ENCODE assay signal across 29 cellular contexts in the genomic region with DNA sequence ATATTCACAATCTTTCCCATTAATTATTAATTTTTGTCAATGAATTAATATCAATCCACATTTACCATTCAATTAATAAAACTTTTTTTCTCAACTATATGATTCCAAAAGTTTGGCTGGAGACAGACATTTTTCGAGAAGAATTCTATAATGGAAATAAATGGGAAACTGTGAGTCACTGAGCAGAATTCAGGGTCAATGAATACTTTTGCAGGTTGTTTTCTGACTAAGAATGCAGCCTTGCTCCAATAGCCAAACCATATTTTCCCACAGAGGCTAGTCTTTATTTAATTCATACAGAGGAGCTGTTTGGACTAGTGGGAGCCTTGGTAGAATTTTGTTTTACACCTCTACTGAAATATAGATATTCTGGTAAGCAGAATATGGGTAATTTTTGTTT.
"Had no signal": no experiment of that assay in that cellular context is flagged by ENCODE, and none has a peak within 500 bp of the region (broad histone marks: within the 10 kb centered on the region; RNA-seq: fewer than 3 reads in every experiment).

No MANE protein-coding gene starts in this region.

- H3K27me3 Mint-ChIP-seq: dendritic cell treated with granulocyte-macrophage colony-stimulating factor and Interleukin-4, amounts not matched to agents 40 ng/mL and 50 ng/mL, for 4 days; effector memory CD8-positive, alpha-beta T cell; progenitor cell of endocrine pancreas; type B pancreatic cell had no signal

- H3K27me3 ChIP-seq: colonic mucosa, gastroesophageal sphincter, heart left ventricle, hepatocyte, left lung, neural progenitor cell, sigmoid colon, stomach, testis, tibial artery had no signal

- H3K9ac ChIP-seq: neural progenitor cell, parathyroid adenoma had no signal

- H3K4me3 Mint-ChIP-seq: dendritic cell treated with granulocyte-macrophage colony-stimulating factor and Interleukin-4, amounts not matched to agents 40 ng/mL and 50 ng/mL, for 4 days; effector memory CD8-positive, alpha-beta T cell; naive thymus-derived CD4-positive, alpha-beta T cell; nephron; neural progenitor cell; stimulated activated effector memory CD8-positive, alpha-beta T cell treated with anti-CD3 and anti-CD28 coated beads, Interleukin-12 subunit alpha, Interleukin-12 subunit beta, amount 100 ng/mL, for 72 hours; type B pancreatic cell had no signal

- H3K4me1 Mint-ChIP-seq: naive thymus-derived CD4-positive, alpha-beta T cell; stimulated activated effector memory CD8-positive, alpha-beta T cell treated with anti-CD3 and anti-CD28 coated beads, Interleukin-12 subunit alpha, Interleukin-12 subunit beta, amount 100 ng/mL, for 72 hours had no signal

- H2AFZ ChIP-seq: hepatocyte, neural progenitor cell, parathyroid adenoma had no signal

- H3K27ac ChIP-seq: colonic mucosa, epithelial cell of prostate, foreskin keratinocyte, gastroesophageal sphincter, heart left ventricle, hepatocyte, left lung, neural progenitor cell, parathyroid adenoma, sigmoid colon, stomach, testis, tibial artery had no signal

- H3K36me3 ChIP-seq: colonic mucosa, gastroesophageal sphincter, heart left ventricle, left lung, neural progenitor cell, sigmoid colon, stomach, tibial artery had no signal

- H3K4me1 ChIP-seq: colonic mucosa, foreskin keratinocyte, gastroesophageal sphincter, heart left ventricle, left lung, parathyroid adenoma, stomach, testis, tibial artery had no signal

- H3K36me3 Mint-ChIP-seq: stimulated activated effector memory CD8-positive, alpha-beta T cell treated with anti-CD3 and anti-CD28 coated beads, Interleukin-12 subunit alpha, Interleukin-12 subunit beta, amount 100 ng/mL, for 72 hours had no signal

- H3K9me3 ChIP-seq: colonic mucosa, left lung, stomach, testis had no signal

- H3K4me3 ChIP-seq: colonic mucosa, gastroesophageal sphincter, heart left ventricle, hepatocyte, left lung, neural progenitor cell, sigmoid colon, stomach, testis, tibial artery had no signal

- DNase-seq: colonic mucosa; effector memory CD8-positive, alpha-beta T cell; foreskin keratinocyte; heart left ventricle; left cardiac atrium; left lung; mammary epithelial cell; mesendoderm; midbrain; naive thymus-derived CD4-positive, alpha-beta T cell; sigmoid colon; stimulated activated CD4-positive, alpha-beta T cell treated with anti-CD3 and anti-CD28 coated beads, Interleukin-2, amount 100 ng/mL, for 24 hours; stimulated activated CD4-positive, alpha-beta T cell treated with anti-CD3 and anti-CD28 coated beads, Interleukin-4, amount 100 ng/mL, for 24 hours; stimulated activated naive CD4-positive, alpha-beta T cell treated with Interleukin-2 at 50 U/mL for 16 hours; stomach; substantia nigra; testis; tibial artery had no signal

- H3K4me2 ChIP-seq: hepatocyte, neural progenitor cell had no signal

- H3K27ac Mint-ChIP-seq: dendritic cell treated with granulocyte-macrophage colony-stimulating factor and Interleukin-4, amounts not matched to agents 40 ng/mL and 50 ng/mL, for 4 days; effector memory CD8-positive, alpha-beta T cell; naive thymus-derived CD4-positive, alpha-beta T cell; nephron; neural progenitor cell; progenitor cell of endocrine pancreas; stimulated activated effector memory CD8-positive, alpha-beta T cell treated with anti-CD3 and anti-CD28 coated beads, Interleukin-12 subunit alpha, Interleukin-12 subunit beta, amount 100 ng/mL, for 72 hours; type B pancreatic cell had no signal

- ATAC-seq: effector memory CD8-positive, alpha-beta T cell; esophagus mucosa; foreskin keratinocyte; gastroesophageal sphincter; heart left ventricle; left cardiac atrium; left lung; naive thymus-derived CD4-positive, alpha-beta T cell; stimulated activated effector memory CD8-positive, alpha-beta T cell treated with anti-CD3 and anti-CD28 coated beads, Interleukin-12 subunit alpha, Interleukin-12 subunit beta, amount 100 ng/mL, for 72 hours had no signal
